Comparison of ENCODE assay signal across 9 cellular contexts in the genomic region with DNA sequence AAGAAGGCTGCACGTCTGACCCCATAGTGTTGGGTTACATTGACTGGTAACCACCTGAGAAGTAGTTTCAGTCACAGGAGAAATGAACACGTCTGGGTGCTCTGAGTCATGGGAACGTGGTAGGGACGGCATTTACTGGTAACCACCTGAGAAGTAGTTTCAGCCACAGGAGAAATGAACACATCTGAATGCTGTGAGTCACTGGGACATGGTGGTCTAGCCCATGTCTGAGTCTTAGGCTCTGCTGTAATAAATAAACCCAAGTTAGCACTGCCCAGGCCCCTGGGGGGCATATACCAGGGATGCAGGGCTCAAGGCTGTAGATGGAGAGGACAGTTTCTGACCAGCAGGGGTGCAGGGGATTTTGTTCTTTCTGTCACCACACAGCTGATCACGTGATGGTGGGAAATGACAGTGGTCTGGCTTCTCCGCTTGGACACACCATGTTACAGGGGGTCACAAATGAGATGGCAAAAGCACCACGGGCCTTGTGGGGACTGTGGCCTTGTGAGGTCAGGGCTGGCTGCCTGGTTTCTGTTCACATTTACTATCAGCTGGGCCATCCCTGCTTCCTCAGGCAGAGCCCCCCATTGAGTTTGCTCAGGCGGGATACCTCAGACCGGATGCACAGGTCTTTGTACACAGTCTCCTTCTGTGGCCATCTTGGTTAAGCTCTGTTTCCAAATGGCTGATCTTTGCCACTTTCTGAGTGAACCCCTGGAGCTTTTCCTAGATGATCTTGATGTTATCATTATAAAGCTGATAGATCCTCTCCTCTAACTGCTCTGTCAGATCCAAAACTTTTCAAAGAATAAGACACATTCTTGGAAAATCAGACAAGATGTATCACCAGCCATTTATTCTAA. TPM values are rescaled to one million over a fixed set of nuclear protein-coding genes. Genes with fewer than 3 reads are reported as not detected.
DNase-seq lines count a peak whose midpoint lies in the region; ATAC-seq and TF ChIP-seq lines count a peak whose summit lies in the region.
"Had no signal": no experiment of that assay in that cellular context is flagged by ENCODE, and none has a peak within 500 bp of the region (broad histone marks: within the 10 kb centered on the region; RNA-seq: fewer than 3 reads in every experiment).

No MANE protein-coding gene starts in this region.

- H3K36me3 ChIP-seq in CD8-positive, alpha-beta T cell (ENCODE audit: insufficient read depth, low read length), result no peaks in the 10 kb centered on the region

- H3K9me3 Mint-ChIP-seq in CD8-positive, alpha-beta T cell, result no peaks in the 10 kb centered on the region
- no peaks in the 10 kb centered on the region for H3K9me3 Mint-ChIP-seq in activated naive CD8-positive, alpha-beta T cell treated with anti-CD3 and anti-CD28 coated beads for 36 hours
- H3K9me3 Mint-ChIP-seq: T-cell had no signal

- H3K27me3 ChIP-seq in CD8-positive, alpha-beta T cell (ENCODE audit: insufficient read depth, low read length), result no peaks in the 10 kb centered on the region

- no peak overlapping the region for H3K4me3 Mint-ChIP-seq in CD8-positive, alpha-beta T cell
- H3K4me3 Mint-ChIP-seq in activated naive CD8-positive, alpha-beta T cell treated with anti-CD3 and anti-CD28 coated beads for 36 hours, result no peak overlapping the region
- H3K4me3 Mint-ChIP-seq: T-cell had no signal

- no peak overlapping the region for H3K27ac Mint-ChIP-seq in CD8-positive, alpha-beta T cell
- H3K27ac Mint-ChIP-seq in activated naive CD8-positive, alpha-beta T cell treated with anti-CD3 and anti-CD28 coated beads for 36 hours, result peak overlapping the region; percentile 20

- no peak overlapping the region for H3K4me3 ChIP-seq in CD8-positive, alpha-beta T cell (ENCODE audit: low read depth, low read length)

- H3K27ac ChIP-seq in CD8-positive, alpha-beta T cell (ENCODE audit: low read depth, low read length), result no peak overlapping the region

- no peaks in the 10 kb centered on the region for H3K4me1 ChIP-seq in CD8-positive, alpha-beta T cell (ENCODE audit: insufficient read depth, low read length)

- no peaks in the 10 kb centered on the region for H3K36me3 Mint-ChIP-seq in CD8-positive, alpha-beta T cell
- H3K36me3 Mint-ChIP-seq in activated naive CD8-positive, alpha-beta T cell treated with anti-CD3 and anti-CD28 coated beads for 36 hours, result no peaks in the 10 kb centered on the region
- H3K36me3 Mint-ChIP-seq: T-cell had no signal

- ATAC-seq in CD8-positive, alpha-beta T cell, result peak; percentile 49
- ATAC-seq in GM19395 (IDR thresholded peaks at IDR 0.05; ENCODE audit: unreplicated experiment) (peak; percentile 98), HG03196 (IDR thresholded peaks at IDR 0.05; ENCODE audit: unreplicated experiment) (peak; percentile 95)

- CTCF ChIA-PET in CD8-positive, alpha-beta T cell (lab: Charles Lee), result interaction anchor here (0.6 to 6.1 kb wide), 3 partner anchors 42 to 557 kb away, joined by 3 to 48 read pairs (median 20); no protein-coding TSS in a partner anchor

- TF ChIP-seq CTCF in CD8-positive, alpha-beta T cell (IDR thresholded peaks at IDR 0.05), result no peak

- POLR2A ChIA-PET in CD8-positive, alpha-beta T cell (lab: Charles Lee), result no interaction called here

- peak in 1 of 7 experiments; percentile 21 for DNase-seq in CD8-positive, alpha-beta T cell
- DNase-seq in activated naive CD8-positive, alpha-beta T cell treated with anti-CD3 and anti-CD28 coated beads for 36 hours, result peak; percentile 77
- DNase-seq in COLO668 (lab: John Stamatoyannopoulos, UW; ENCODE audit: unreplicated experiment), result no peak
- DNase-seq in OCI-M2 (lab: John Stamatoyannopoulos, UW; ENCODE audit: unreplicated experiment), result no peak
- no peak for DNase-seq in NCI-H2227 treated with DMSO at 0.1 percent for 48 hours (lab: John Stamatoyannopoulos, UW)
- no peak for DNase-seq in posterior cingulate gyrus
- DNase-seq: T-cell had no signal

- no peaks in the 10 kb centered on the region for H3K27me3 Mint-ChIP-seq in CD8-positive, alpha-beta T cell (ENCODE audit: low read depth)
- H3K27me3 Mint-ChIP-seq in activated naive CD8-positive, alpha-beta T cell treated with anti-CD3 and anti-CD28 coated beads for 36 hours, result peaks cover 24% of the 10 kb centered on the region
- H3K27me3 Mint-ChIP-seq: T-cell had no signal

- peaks cover 4% of the 10 kb centered on the region for H3K4me1 Mint-ChIP-seq in CD8-positive, alpha-beta T cell (ENCODE audit: low read depth)
- peaks cover 21% of the 10 kb centered on the region for H3K4me1 Mint-ChIP-seq in activated naive CD8-positive, alpha-beta T cell treated with anti-CD3 and anti-CD28 coated beads for 36 hours

- intact Hi-C loops in CD8-positive, alpha-beta T cell (cut with DNase I, micrococcal nuclease), result loop anchor here (2.0 kb wide), 1 partner anchor 105 kb away; no protein-coding TSS in a partner anchor
- intact Hi-C loops in posterior cingulate gyrus (cut with DNase I), result no loop called here

- H3K9me3 ChIP-seq in CD8-positive, alpha-beta T cell (ENCODE audit: low read length), result no peaks in the 10 kb centered on the region

RNA-seq across cellular contexts. Expression of gene C12orf42, which starts 9.8 kb away (rescaled TPM):
- 1 to 10 TPM; 5.5 to 8.8 TPM for total RNA-seq in CD8-positive, alpha-beta T cell
- total RNA-seq in activated naive CD8-positive, alpha-beta T cell treated with anti-CD3 and anti-CD28 coated beads for 36 hours, result under 1 TPM; 0.19 to 0.24 TPM

Comparison
In these comparisons a context has a peak if more than half of its experiments do, and no peak if none do; other contexts are left out.
1. RNA of gene C12orf42, which starts 9.8 kb away (total RNA-seq): 5.5 to 8.8 TPM in CD8-positive, alpha-beta T cell; 0.19 to 0.24 TPM in activated naive CD8-positive, alpha-beta T cell treated with anti-CD3 and anti-CD28 coated beads for 36 hours; every median in the first group is over 4 times any median in the second.
2. Peak in every context shown above with its lines, with median percentiles within 50 percentile points of each other: ATAC-seq.